ENCODE assay signal across 21 cellular contexts in the genomic region with DNA sequence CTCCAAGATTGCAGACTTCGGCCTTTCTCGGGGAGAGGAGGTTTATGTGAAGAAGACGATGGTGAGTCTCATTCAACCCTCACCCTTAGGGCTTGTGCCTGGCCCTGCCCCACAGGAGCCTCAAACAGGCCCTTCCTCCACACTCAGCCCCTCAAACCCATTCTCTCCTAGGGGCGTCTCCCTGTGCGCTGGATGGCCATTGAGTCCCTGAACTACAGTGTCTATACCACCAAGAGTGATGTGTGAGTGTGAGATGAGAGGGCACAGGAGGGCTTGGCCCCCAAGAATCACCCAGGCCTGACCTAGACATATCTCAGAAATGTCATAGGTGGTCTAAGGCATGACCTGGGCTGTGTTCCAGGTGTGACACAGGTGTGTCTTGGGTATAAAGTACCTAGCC. TPM values are rescaled to one million over a fixed set of nuclear protein-coding genes. Genes with fewer than 3 reads are reported as not detected.
DNase-seq lines count a peak whose midpoint lies in the region; ATAC-seq and TF ChIP-seq lines count a peak whose summit lies in the region.
"Had no signal": no experiment of that assay in that cellular context is flagged by ENCODE, and none has a peak within 500 bp of the region (broad histone marks: within the 10 kb centered on the region; RNA-seq: fewer than 3 reads in every experiment).

No MANE protein-coding gene starts in this region.

- H3K27me3 ChIP-seq in aorta (ENCODE audit: control insufficient read depth in 1 of 2, insufficient read depth in 2 of 2, low read length in 1 of 2): no peaks in the 10 kb centered on the region

- DNase-seq in coronary artery (ENCODE audit: low spot score) (peak; percentile 57), islet precursor cell (peak; percentile 40), sciatic nerve (ENCODE audit: low spot score) (peak; percentile 19), aorta (peak; percentile 3 to 39), midbrain (lab: John Stamatoyannopoulos, UW) (no peak), NCI-H226 (no peak), dermis blood vessel endothelial cell (no peak)
- DNase-seq: CD4-positive, CD25-positive, alpha-beta regulatory T cell; COR-L47; DMS 273 treated with DMSO at 0.1 percent for 48 hours; DMS79 treated with DMSO at 0.1 percent for 48 hours; Kasumi-1; NCI-H1417; NCI-H1694 treated with DMSO at 0.1 percent for 48 hours; NCI-H2081 treated with DMSO at 0.1 percent for 48 hours; NCI-H2171 treated with DMSO at 0.1 percent for 48 hours; NCI-H446; NCI-H526 treated with DMSO at 0.1 percent for 48 hours; OCI-M1 had no signal

- H3K4me3 ChIP-seq in coronary artery (no peak overlapping the region), aorta (ENCODE audit: low read length in 2 of 2) (no peak overlapping the region)

- H3K27ac ChIP-seq in coronary artery (no peak overlapping the region), aorta (ENCODE audit: low read depth in 1 of 2, low read length in 2 of 2) (no peak overlapping the region)

- intact Hi-C loops in sciatic nerve (cut with DNase I): no loop called here
- intact Hi-C loops in aorta (cut with DNase I): no loop called here

- no peaks in the 10 kb centered on the region for H3K9me3 ChIP-seq in aorta (ENCODE audit: control insufficient read depth, low read length)

- TF ChIP-seq CTCF in coronary artery (IDR thresholded peaks at IDR 0.05): no peak

- 94 to 96% methylated on average over 5 of the region's 5 CpGs for WGBS in aorta, 2 donors

- H3K36me3 ChIP-seq in aorta (ENCODE audit: control insufficient read depth in 1 of 2, insufficient read depth in 2 of 2, low read length in 1 of 2): no peaks in the 10 kb centered on the region

- ATAC-seq in sciatic nerve: peak; percentile 12
- ATAC-seq in aorta (ENCODE audit: low FRiP score): no peak

- H3K4me1 ChIP-seq in aorta (ENCODE audit: control insufficient read depth in 1 of 2, insufficient read depth in 2 of 2, low read length in 2 of 2): no peaks in the 10 kb centered on the region

RNA-seq across cellular contexts. Expression of gene MPL, which starts 18.3 kb away (rescaled TPM):
- total RNA-seq in sciatic nerve (0.40 TPM), aorta (under 1 TPM; 0.18 to 0.52 TPM), dermis blood vessel endothelial cell (0.09 TPM in 1 of 2 replicates, not detected in the other)
- polyA plus RNA-seq in aorta: under 1 TPM in 1 of 2 donors, not detected in 1; 0.20 TPM
- total RNA-seq: MCF 10A had no signal
- polyA plus RNA-seq: BJ; CD4-positive, CD25-positive, alpha-beta regulatory T cell had no signal

RNA-seq across cellular contexts. Expression of gene TIE1, which starts 18.5 kb away (rescaled TPM):
- 58.0 TPM for total RNA-seq in sciatic nerve
- 10 to 100 TPM; 41.0 to 65.3 TPM for total RNA-seq in aorta
- 1 to 10 TPM; 4.0 to 4.1 TPM for polyA plus RNA-seq in aorta
- total RNA-seq in dermis blood vessel endothelial cell: 1,320 and 1,392 TPM in 2 replicates
- total RNA-seq: MCF 10A had no signal
- polyA plus RNA-seq: BJ; CD4-positive, CD25-positive, alpha-beta regulatory T cell had no signal

RNA-seq across cellular contexts. Expression of gene C1orf210, which starts 33.9 kb away (rescaled TPM):
- total RNA-seq in sciatic nerve: not detected
- total RNA-seq in aorta: not detected
- polyA plus RNA-seq in aorta: 1 to 10 TPM in 1 of 2 donors, not detected in 1; 2.3 TPM
- total RNA-seq in dermis blood vessel endothelial cell: not detected in 2 replicates
- total RNA-seq: CD4-positive, CD25-positive, alpha-beta regulatory T cell had no signal
- polyA plus RNA-seq: BJ; CD4-positive, CD25-positive, alpha-beta regulatory T cell had no signal

RNA-seq across cellular contexts. Expression of gene CDC20, which starts 39.5 kb away (rescaled TPM):
- total RNA-seq in sciatic nerve (1.9 TPM), aorta (1 to 10 TPM in 1 of 2 donors, under 1 TPM in 1; 0.68 to 1.1 TPM), dermis blood vessel endothelial cell (22.1 and 121 TPM in 2 replicates)
- 1 to 10 TPM in 1 of 2 donors, under 1 TPM in 1; 0.36 to 1.0 TPM for polyA plus RNA-seq in aorta

RNA-seq across cellular contexts. Expression of gene ELOVL1, which starts 48.5 kb away (rescaled TPM):
- total RNA-seq in sciatic nerve: 72.4 TPM
- 10 to 100 TPM; 57.4 to 57.9 TPM for total RNA-seq in aorta
- 10 to 100 TPM; 27.8 to 60.5 TPM for polyA plus RNA-seq in aorta
- total RNA-seq in dermis blood vessel endothelial cell: 51.9 and 66.2 TPM in 2 replicates

Comparison
In these comparisons a context has a peak if more than half of its experiments do, and no peak if none do; other contexts are left out.
1. DNase-seq: peak in coronary artery (single experiment), islet precursor cell (single experiment), sciatic nerve (single experiment) and aorta (2 of 2); none in midbrain (single experiment), NCI-H226 (single experiment) and dermis blood vessel endothelial cell (single experiment).
2. RNA of gene TIE1, which starts 18.5 kb away (total RNA-seq): 1,320 to 1,392 TPM in dermis blood vessel endothelial cell; 41.0 to 65.3 TPM in aorta and 58.0 TPM in sciatic nerve (single experiment); every median in the first group is over 10 times any median in the second.